ENCODE assay signal across 8 cellular contexts in the genomic region with DNA sequence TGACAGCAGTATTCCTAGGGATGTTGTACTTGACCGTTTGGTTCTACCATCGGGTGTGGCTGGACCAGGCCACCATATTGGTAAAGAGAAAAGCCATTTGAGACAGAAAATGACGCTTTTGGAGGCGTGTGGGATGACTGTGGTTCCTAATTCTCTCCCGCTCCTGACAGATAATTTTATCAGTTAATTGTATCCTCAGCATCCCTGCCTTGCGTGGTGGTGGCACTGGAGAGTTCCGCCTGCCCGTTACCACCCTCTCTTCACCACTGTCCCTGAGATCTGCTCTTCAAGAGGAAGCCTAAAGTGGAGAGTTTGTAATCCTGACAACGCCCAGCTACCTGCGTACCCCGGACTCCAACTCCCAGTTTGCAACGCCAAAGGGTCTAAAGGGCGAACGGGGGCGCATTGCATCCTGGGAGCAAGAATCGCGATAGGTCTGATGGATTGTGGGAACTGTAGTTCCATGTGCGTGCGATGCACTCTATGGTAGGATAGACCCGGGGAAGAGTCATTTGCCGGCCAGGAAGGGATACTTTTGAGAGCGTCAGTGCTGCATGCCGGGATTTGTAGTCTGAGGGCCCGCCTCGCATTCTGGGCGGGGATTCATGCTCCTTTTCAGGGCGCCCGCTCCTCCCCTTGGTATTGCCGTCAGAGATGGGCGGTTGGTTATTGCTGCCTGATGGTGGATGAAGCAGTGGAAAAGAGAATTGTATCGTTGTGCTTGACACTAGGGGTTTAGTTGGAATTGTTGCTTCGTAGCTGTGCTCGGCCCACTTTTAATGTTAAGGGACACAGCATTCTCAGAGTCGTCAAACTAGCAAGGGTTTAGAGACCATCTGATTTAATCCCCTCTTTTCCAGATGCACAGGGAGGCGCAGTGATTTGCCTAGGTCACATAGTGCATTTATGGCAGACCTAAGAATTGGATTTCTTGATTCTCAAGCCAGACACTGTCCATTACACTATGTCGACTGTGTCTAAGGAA. TPM values are rescaled to one million over a fixed set of nuclear protein-coding genes. Genes with fewer than 3 reads are reported as not detected.
DNase-seq lines count a peak whose midpoint lies in the region; ATAC-seq and TF ChIP-seq lines count a peak whose summit lies in the region.

No MANE protein-coding gene starts in this region.

- H3K9me3 ChIP-seq in thymus (ENCODE audit: control insufficient read depth) = no peaks in the 10 kb centered on the region

- no peaks in the 10 kb centered on the region for H3K36me3 ChIP-seq in thymus (ENCODE audit: control insufficient read depth, insufficient read depth)

- ATAC-seq in HG02678 (IDR thresholded peaks at IDR 0.05; ENCODE audit: unreplicated experiment) (peak; percentile 53), Right ventricle myocardium inferior (peak; percentile 88)

- H3K27me3 Mint-ChIP-seq in osteocyte (ENCODE audit: unreplicated experiment) = no peaks in the 10 kb centered on the region

- no peaks in the 10 kb centered on the region for H3K27me3 ChIP-seq in thymus (ENCODE audit: control insufficient read depth, insufficient read depth)

- H3K4me1 ChIP-seq in thymus (ENCODE audit: control insufficient read depth, insufficient read depth, low read length) = peaks cover 22% of the 10 kb centered on the region

- H3K4me1 Mint-ChIP-seq in osteocyte (ENCODE audit: unreplicated experiment) = peaks cover 15% of the 10 kb centered on the region

- peak overlapping the region; percentile 99 for H3K27ac ChIP-seq in thymus (ENCODE audit: low read depth)

- H3K4me3 ChIP-seq in GM12865 (ENCODE audit: low read depth, low read length) (peak overlapping the region; percentile 78), thymus (ENCODE audit: low read length) (peak overlapping the region; percentile 56)

- DNase-seq in GM12865 (ENCODE audit: low read depth) (peak; percentile 99), NCI-H1105 treated with DMSO at 0.1 percent for 48 hours (lab: John Stamatoyannopoulos, UW) (peak; percentile 99), SKM-1 (lab: John Stamatoyannopoulos, UW; ENCODE audit: unreplicated experiment) (peak; percentile 99), Right ventricle myocardium inferior (ENCODE audit: missing footprints) (peak; percentile 97), osteocyte (ENCODE audit: extremely low spot score, unreplicated experiment) (peak; percentile 97)
- DNase-seq in activated naive CD8-positive, alpha-beta T cell treated with anti-CD3 and anti-CD28 coated beads, Interleukin-2, amount 50 U/mL, for 16 hours (ENCODE audit: low read depth, low spot score) = peak; percentile 89

- peaks cover 4% of the 10 kb centered on the region for H3K36me3 Mint-ChIP-seq in osteocyte (ENCODE audit: unreplicated experiment)

- intact Hi-C loops in Right ventricle myocardium inferior (cut with DNase I) = loop anchor here (2.0 to 5.0 kb wide), 3 partner anchors 223 to 615 kb away; partner anchors contain the start of genes BLTP2, IFT20, NEK8 and TNFAIP1

- no peak for TF ChIP-seq CTCF in GM12865 (IDR thresholded peaks at IDR 0.05; ENCODE audit: insufficient read depth, low read depth, low read length, missing control alignments)
- no peak for TF ChIP-seq CTCF in osteocyte (IDR thresholded peaks at IDR 0.05)

- no peaks in the 10 kb centered on the region for H3K9me3 Mint-ChIP-seq in osteocyte (ENCODE audit: unreplicated experiment)

- no peak overlapping the region for H3K4me3 Mint-ChIP-seq in osteocyte (ENCODE audit: unreplicated experiment)

- no peak overlapping the region for H3K27ac Mint-ChIP-seq in osteocyte (ENCODE audit: unreplicated experiment)

- WGBS in thymus = 7% methylated on average over 36 of the region's 36 CpGs

RNA-seq across cellular contexts. Expression of gene PHF12, which starts 1.0 kb away (rescaled TPM):
- total RNA-seq in Right ventricle myocardium inferior = 18.3 TPM
- 50.3 and 52.8 TPM in 2 replicates for total RNA-seq in osteocyte
- polyA plus RNA-seq in thymus = 32.4 TPM

RNA-seq across cellular contexts. Expression of gene DHRS13, which starts 49.4 kb away (rescaled TPM):
- 3.0 TPM for total RNA-seq in Right ventricle myocardium inferior
- 10.7 and 12.4 TPM in 2 replicates for total RNA-seq in osteocyte
- 18.9 TPM for polyA plus RNA-seq in thymus

RNA-seq across cellular contexts. Expression of gene SEZ6, which starts 53.5 kb away (rescaled TPM):
- total RNA-seq in Right ventricle myocardium inferior (not detected), osteocyte (not detected in 2 replicates)
- polyA plus RNA-seq in thymus = 0.48 TPM

RNA-seq across cellular contexts. Expression of gene FLOT2, which starts 54.8 kb away (rescaled TPM):
- total RNA-seq in Right ventricle myocardium inferior (118 TPM), osteocyte (95.8 and 104 TPM in 2 replicates)
- polyA plus RNA-seq in thymus = 82.1 TPM

Comparison
In these comparisons a context has a peak if more than half of its experiments do, and no peak if none do; other contexts are left out.
1. Peak in every context shown above with its lines: DNase-seq, ATAC-seq, H3K4me3 ChIP-seq and H3K27ac ChIP-seq.